In the genomic region with DNA sequence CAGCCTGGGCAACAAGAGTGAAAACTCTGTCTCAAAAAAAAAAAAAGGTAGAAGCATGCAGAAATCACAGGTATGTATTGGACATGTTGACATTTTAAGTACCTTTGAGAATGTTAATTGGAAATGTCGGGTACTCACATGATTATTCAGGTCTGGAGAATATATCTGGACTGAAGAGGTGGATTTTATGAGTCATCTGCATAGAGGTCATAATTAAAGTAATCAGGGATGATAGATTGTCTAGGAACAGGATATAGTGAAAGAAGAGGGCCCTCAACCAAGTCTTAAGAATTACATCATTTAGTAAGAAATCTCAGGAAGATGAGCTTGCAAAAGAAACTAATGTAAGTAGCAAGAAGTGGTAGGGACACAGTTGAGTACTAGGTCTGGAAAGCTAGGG, we compare ENCODE assay signal across 12 cellular contexts.
"Had no signal": no experiment of that assay in that cellular context is flagged by ENCODE, and none has a peak within 500 bp of the region (broad histone marks: within the 10 kb centered on the region; RNA-seq: fewer than 3 reads in every experiment).

No MANE protein-coding gene starts in this region.

- DNase-seq: activated B cell treated with CpG ODN at 0.5 μM for 24 hours; activated CD8-positive, alpha-beta memory T cell treated with anti-CD3 and anti-CD28 coated beads, Interleukin-2, amount 10 ng/mL, durations not matched to agents 7 days and 5 days; activated naive CD4-positive, alpha-beta T cell treated with anti-CD3 and anti-CD28 coated beads, Interleukin-2, amount 50 U/mL, for 16 hours; aorta; dorsolateral prefrontal cortex; heart left ventricle; nephron progenitor cell; stimulated activated CD4-positive, alpha-beta T cell treated with anti-CD3 and anti-CD28 coated beads, Interleukin-4, amount 100 ng/mL, for 1 hour; upper lobe of right lung had no signal

- H3K9me3 ChIP-seq: esophagus muscularis mucosa, heart left ventricle, upper lobe of right lung had no signal

- ATAC-seq: activated CD8-positive, alpha-beta memory T cell treated with anti-CD3 and anti-CD28 coated beads, Interleukin-2, amount 10 ng/mL, durations not matched to agents 7 days and 5 days; heart left ventricle; upper lobe of right lung had no signal

- H3K4me1 ChIP-seq: esophagus muscularis mucosa, upper lobe of right lung had no signal

- H3K27ac ChIP-seq: dorsolateral prefrontal cortex, esophagus muscularis mucosa, heart left ventricle, upper lobe of right lung had no signal

- H3K27ac Mint-ChIP-seq: activated CD8-positive, alpha-beta memory T cell treated with anti-CD3 and anti-CD28 coated beads, Interleukin-2, amount 10 ng/mL, durations not matched to agents 7 days and 5 days; nephron progenitor cell had no signal

- H3K4me3 ChIP-seq: dorsolateral prefrontal cortex, esophagus muscularis mucosa, heart left ventricle, upper lobe of right lung had no signal

- H3K4me3 Mint-ChIP-seq: activated B cell treated with CpG ODN at 0.5 μM for 24 hours; activated CD8-positive, alpha-beta memory T cell treated with anti-CD3 and anti-CD28 coated beads, Interleukin-2, amount 10 ng/mL, durations not matched to agents 7 days and 5 days; activated T-helper 1 cell treated with anti-CD3 and anti-CD28 coated beads, Interleukin-12 subunit alpha, Interleukin-12 subunit beta, Interleukin-2, Interleukin-4 antibody, amounts not matched to agents 30 ng/mL and 10 ng/mL and 1 ng/mL, durations not matched to agents 14 hours and 24 hours and 36 hours; nephron progenitor cell; stimulated activated naive CD8-positive, alpha-beta T cell treated with anti-CD3 and anti-CD28 coated beads, Interleukin-15, Interleukin-2, amounts not matched to agents 100 ng/mL and 50 ng/mL, for 24 hours had no signal

- H3K4me1 Mint-ChIP-seq: nephron progenitor cell had no signal

- H3K27me3 ChIP-seq: dorsolateral prefrontal cortex, esophagus muscularis mucosa, heart left ventricle, upper lobe of right lung had no signal

- H3K9me3 Mint-ChIP-seq: stimulated activated naive CD8-positive, alpha-beta T cell treated with anti-CD3 and anti-CD28 coated beads, Interleukin-15, Interleukin-2, amounts not matched to agents 100 ng/mL and 50 ng/mL, for 24 hours had no signal

- H3K27me3 Mint-ChIP-seq: activated B cell treated with CpG ODN at 0.5 μM for 24 hours; activated CD8-positive, alpha-beta memory T cell treated with anti-CD3 and anti-CD28 coated beads, Interleukin-2, amount 10 ng/mL, durations not matched to agents 7 days and 5 days; stimulated activated naive CD8-positive, alpha-beta T cell treated with anti-CD3 and anti-CD28 coated beads, Interleukin-15, Interleukin-2, amounts not matched to agents 100 ng/mL and 50 ng/mL, for 24 hours had no signal
